In genomic region chr9:32930486-32930885, GRCh38 we compare ENCODE assay signal across 3 cellular contexts.
"Had no signal": no experiment of that assay in that cellular context is flagged by ENCODE, and none has a peak within 500 bp of the region (broad histone marks: within the 10 kb centered on the region; RNA-seq: fewer than 3 reads in every experiment).

No MANE protein-coding gene starts in this region.

- DNase-seq: GDM1, GF-D8 had no signal

- H3K4me3 ChIP-seq: GM12878 had no signal
